ENCODE assay signal across 8 cellular contexts in the genomic region with DNA sequence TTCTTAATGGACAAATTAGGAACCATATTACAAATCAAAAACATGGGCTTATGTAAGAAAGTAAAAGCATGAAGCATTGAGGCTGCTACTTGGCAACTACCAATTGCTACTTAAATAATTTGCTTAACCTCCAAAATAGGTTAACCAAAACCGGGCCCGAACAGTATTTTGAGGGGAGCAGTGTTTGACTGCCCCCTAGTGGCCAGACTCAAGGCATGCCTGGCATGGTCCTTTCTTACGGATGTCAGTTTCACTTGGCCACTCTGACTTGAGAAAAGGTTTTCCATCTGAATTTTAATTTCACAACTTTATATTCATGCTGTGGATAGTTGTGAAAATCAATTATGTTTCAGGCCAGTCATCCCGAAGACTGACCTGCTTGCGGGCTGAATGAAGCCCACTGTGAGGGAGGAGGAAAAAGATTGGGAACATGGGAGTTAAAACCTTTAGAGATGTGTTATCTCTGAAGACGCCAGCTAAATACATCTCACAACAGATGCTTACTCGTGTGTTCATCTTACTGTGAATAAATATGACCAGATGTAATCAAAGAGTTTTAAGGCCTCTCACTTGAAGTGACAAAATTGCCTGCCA. TPM values are rescaled to one million over a fixed set of nuclear protein-coding genes. Genes with fewer than 3 reads are reported as not detected.
DNase-seq lines count a peak whose midpoint lies in the region; ATAC-seq and TF ChIP-seq lines count a peak whose summit lies in the region.

No MANE protein-coding gene starts in this region.

- no peak for TF ChIP-seq POLR2A in heart left ventricle (IDR thresholded peaks at IDR 0.05)

- WGBS in heart left ventricle, 4 donors = 7 to 13% (median 9%) methylated on average over 7 of the region's 7 CpGs
- 11 to 17% methylated on average over 7 of the region's 7 CpGs for WGBS in aorta, 2 donors

- H3K4me1 ChIP-seq in DND-41 (ENCODE audit: insufficient read depth, low read length) = no peaks in the 10 kb centered on the region
- no peaks in the 10 kb centered on the region for H3K4me1 ChIP-seq in SJCRH30
- H3K4me1 ChIP-seq in heart left ventricle = peaks cover 0 to 11% (median 0%) of the 10 kb centered on the region in 12 donors
- H3K4me1 ChIP-seq in aorta (ENCODE audit: control insufficient read depth in 1 of 2, insufficient read depth in 2 of 2, low read length in 2 of 2) = no peaks in the 10 kb centered on the region

- H3K79me2 ChIP-seq in DND-41 (ENCODE audit: insufficient read depth, low read length) = no peaks in the 10 kb centered on the region

- no peak overlapping the region for H3K4me3 ChIP-seq in DND-41 (ENCODE audit: low read depth in 1 of 2, low read length in 2 of 2)
- H3K4me3 ChIP-seq in Jurkat, Clone E6-1 (ENCODE audit: low read length) = no peak overlapping the region
- H3K4me3 ChIP-seq in SJCRH30 = no peak overlapping the region
- peak overlapping the region in 1 of 12 donors; percentile 20 for H3K4me3 ChIP-seq in heart left ventricle
- no peak overlapping the region for H3K4me3 ChIP-seq in aorta (ENCODE audit: low read length in 2 of 2)

- intact Hi-C loops in heart left ventricle (cut with DNase I) = loop anchor here (1.0 to 10.0 kb wide), 13 partner anchors 197 to 567 kb away; a partner anchor contains a TSS
- intact Hi-C loops in aorta (cut with DNase I) = loop anchor here (5.0 kb wide), 4 partner anchors 55 to 315 kb away; no protein-coding TSS in a partner anchor

- DNase-seq in DND-41 (peak; percentile 63), SJCRH30 (peak; percentile 44 to 81), heart left ventricle (peak in 4 of 5 donors; percentile 38 to 64 (median 60)), pulmonary artery endothelial cell (ENCODE audit: low read depth, low spot score) (peak; percentile 17), aorta (peak; percentile 65 to 77)
- peak; percentile 46 for DNase-seq in Jurkat, Clone E6-1 (ENCODE audit: low read depth, low spot score)
- peak; percentile 47 for DNase-seq in activated naive CD4-positive, alpha-beta T cell treated with anti-CD3 and anti-CD28 coated beads, Interleukin-2, amount 50 U/mL, for 16 hours

- peak; percentile 97 for TF ChIP-seq CTCF in DND-41 (IDR thresholded peaks at IDR 0.05; ENCODE audit: borderline replicate concordance, extremely low read depth, low read length, poor library complexity, severe bottlenecking)
- peak in 11 of 12 donors; percentile 95 to 100 (median 99) for TF ChIP-seq CTCF in heart left ventricle (IDR thresholded peaks at IDR 0.05)

- no peaks in the 10 kb centered on the region for H3K36me3 ChIP-seq in DND-41 (ENCODE audit: insufficient read depth, low read length)
- H3K36me3 ChIP-seq in SJCRH30 = no peaks in the 10 kb centered on the region
- H3K36me3 ChIP-seq in heart left ventricle = no peaks in the 10 kb centered on the region
- H3K36me3 ChIP-seq in aorta (ENCODE audit: control insufficient read depth in 1 of 2, insufficient read depth in 2 of 2, low read length in 1 of 2) = no peaks in the 10 kb centered on the region

- ATAC-seq in DND-41 (ENCODE audit: insufficient read depth, low read depth) = peak; percentile 88
- peak; percentile 87 for ATAC-seq in GM21447 (IDR thresholded peaks at IDR 0.05; ENCODE audit: unreplicated experiment)
- ATAC-seq in heart left ventricle = peak in 3 of 4 donors; percentile 63 to 80 (median 79)
- peak; percentile 84 for ATAC-seq in aorta (ENCODE audit: low FRiP score)

- H3K27me3 ChIP-seq in DND-41 (ENCODE audit: insufficient read depth, low read length, poor library complexity) (peaks cover 15% of the 10 kb centered on the region), SJCRH30 (no peaks in the 10 kb centered on the region), heart left ventricle (peaks cover 0 to 13% (median 0%) of the 10 kb centered on the region in 9 donors), aorta (ENCODE audit: control insufficient read depth in 1 of 2, insufficient read depth in 2 of 2, low read length in 1 of 2) (no peaks in the 10 kb centered on the region)

- no peak overlapping the region for H3K9ac ChIP-seq in DND-41 (ENCODE audit: low read depth, low read length)

- H3K9me3 ChIP-seq in DND-41 (ENCODE audit: insufficient read depth, low read length, severe bottlenecking) = no peaks in the 10 kb centered on the region
- no peaks in the 10 kb centered on the region for H3K9me3 ChIP-seq in SJCRH30 (replicated peaks)
- no peaks in the 10 kb centered on the region for H3K9me3 ChIP-seq in heart left ventricle
- no peaks in the 10 kb centered on the region for H3K9me3 ChIP-seq in aorta (ENCODE audit: control insufficient read depth, low read length)

- no peaks in the 10 kb centered on the region for H4K20me1 ChIP-seq in DND-41 (ENCODE audit: insufficient read depth, low read length)

- no peak overlapping the region for H3K4me2 ChIP-seq in DND-41 (ENCODE audit: insufficient read depth, low read length)

- H3K27ac ChIP-seq in DND-41 (ENCODE audit: low read length) (no peak overlapping the region), SJCRH30 (no peak overlapping the region), heart left ventricle (no peak overlapping the region), aorta (ENCODE audit: low read depth in 1 of 2, low read length in 2 of 2) (no peak overlapping the region)

- no peak overlapping the region for H2AFZ ChIP-seq in DND-41 (ENCODE audit: low read depth, low read length)

RNA-seq across cellular contexts. Expression of a gene that starts 2.9 kb away (rescaled TPM):
- polyA plus RNA-seq in Jurkat, Clone E6-1 (2012; ENCODE audit: insufficient read depth, insufficient read length) = not detected
- total RNA-seq in SJCRH30 (2014; rRNA removed; shearing (Covaris generic)) = not detected in 2 replicates
- total RNA-seq in heart left ventricle (not detected), pulmonary artery endothelial cell (not detected in 2 replicates), aorta (not detected)
- polyA plus RNA-seq in heart left ventricle (not detected), aorta (not detected)

Comparison
In these comparisons a context has a peak if more than half of its experiments do, and no peak if none do; other contexts are left out.
1. DNase-seq: peak in every context shown above with its lines; median percentile 71 in aorta; 63 in DND-41; 62 in SJCRH30; 60 in heart left ventricle; 47 in activated naive CD4-positive, alpha-beta T cell treated with anti-CD3 and anti-CD28 coated beads, Interleukin-2, amount 50 U/mL, for 16 hours; 46 in Jurkat, Clone E6-1; 17 in pulmonary artery endothelial cell.